In genomic region chr1:91891969-91892368, GRCh38 we compare ENCODE assay signal across 15 cellular contexts. TPM values are rescaled to one million over a fixed set of nuclear protein-coding genes. Genes with fewer than 3 reads are reported as not detected.
DNase-seq lines count a peak whose midpoint lies in the region; ATAC-seq and TF ChIP-seq lines count a peak whose summit lies in the region.
"Had no signal": no experiment of that assay in that cellular context is flagged by ENCODE, and none has a peak within 500 bp of the region (broad histone marks: within the 10 kb centered on the region; RNA-seq: fewer than 3 reads in every experiment).

No MANE protein-coding gene starts in this region.

- H3K9me3 Mint-ChIP-seq in stimulated activated naive CD8-positive, alpha-beta T cell treated with anti-CD3 and anti-CD28 coated beads, Interleukin-15, Interleukin-2, amounts not matched to agents 100 ng/mL and 50 ng/mL, for 24 hours, result no peaks in the 10 kb centered on the region

- intact Hi-C loops in left ventricle myocardium superior (cut with micrococcal nuclease) (no loop called here), prostate gland (cut with DNase I) (no loop called here), left lung (cut with DNase I) (no loop called here)

- H3K36me3 Mint-ChIP-seq in stimulated activated naive CD8-positive, alpha-beta T cell treated with anti-CD3 and anti-CD28 coated beads, Interleukin-15, Interleukin-2, amounts not matched to agents 100 ng/mL and 50 ng/mL, for 24 hours (ENCODE audit: low read depth), result no peaks in the 10 kb centered on the region

- H3K27me3 ChIP-seq in prostate gland (replicated peaks; ENCODE audit: insufficient read depth) (no peaks in the 10 kb centered on the region), left lung (peaks cover 0 to 18% of the 10 kb centered on the region in 2 donors)
- H3K27me3 ChIP-seq: upper lobe of left lung had no signal

- WGBS in prostate gland, result 29% methylated on average over 1 of the region's 1 CpG

- no peak for TF ChIP-seq POLR2A in prostate gland (IDR thresholded peaks at IDR 0.05)

- DNase-seq in activated CD8-positive, alpha-beta memory T cell treated with anti-CD3 and anti-CD28 coated beads, Interleukin-2, amount 50 U/mL, for 48 hours, result peak; percentile 45
- DNase-seq in activated CD8-positive, alpha-beta memory T cell treated with anti-CD3 and anti-CD28 coated beads, Interleukin-2, amount 50 U/mL, for 4 hours, result no peak
- DNase-seq in left ventricle myocardium superior, result no peak
- no peak for DNase-seq in prostate gland (ENCODE audit: low spot score)
- DNase-seq in GM20000 (ENCODE audit: low spot score), result no peak
- no peak for DNase-seq in left lung
- DNase-seq: 8988T; activated CD4-positive, alpha-beta T cell treated with anti-CD3 and anti-CD28 coated beads, Interleukin-2, amount 50 U/mL, for 4 hours; Kasumi-1; kidney glomerular epithelial cell; NCI-H510A; upper lobe of left lung had no signal

- no peak overlapping the region for H3K27ac ChIP-seq in prostate gland
- peak overlapping the region in 1 of 2 donors; percentile 13 for H3K27ac ChIP-seq in left lung
- H3K27ac ChIP-seq: parathyroid adenoma, upper lobe of left lung had no signal

- H3K9me3 ChIP-seq in prostate gland, result no peaks in the 10 kb centered on the region
- no peaks in the 10 kb centered on the region for H3K9me3 ChIP-seq in left lung
- H3K9me3 ChIP-seq: upper lobe of left lung had no signal

- peaks cover 52% of the 10 kb centered on the region for H3K4me1 Mint-ChIP-seq in stimulated activated naive CD8-positive, alpha-beta T cell treated with anti-CD3 and anti-CD28 coated beads, Interleukin-15, Interleukin-2, amounts not matched to agents 100 ng/mL and 50 ng/mL, for 24 hours (ENCODE audit: low read depth)

- H3K4me3 Mint-ChIP-seq in stimulated activated naive CD8-positive, alpha-beta T cell treated with anti-CD3 and anti-CD28 coated beads, Interleukin-15, Interleukin-2, amounts not matched to agents 100 ng/mL and 50 ng/mL, for 24 hours, result peak overlapping the region; percentile 44

- H3K36me3 ChIP-seq in prostate gland (no peaks in the 10 kb centered on the region), left lung (no peaks in the 10 kb centered on the region)
- H3K36me3 ChIP-seq: upper lobe of left lung had no signal

- peaks cover 15% of the 10 kb centered on the region for H3K27me3 Mint-ChIP-seq in stimulated activated naive CD8-positive, alpha-beta T cell treated with anti-CD3 and anti-CD28 coated beads, Interleukin-15, Interleukin-2, amounts not matched to agents 100 ng/mL and 50 ng/mL, for 24 hours

- TF ChIP-seq CTCF in WI38 (IDR thresholded peaks at IDR 0.05; ENCODE audit: low read depth, low read length), result no peak
- TF ChIP-seq CTCF in prostate gland (IDR thresholded peaks at IDR 0.05), result no peak
- no peak for TF ChIP-seq CTCF in GM20000 (IDR thresholded peaks at IDR 0.05; ENCODE audit: extremely low read depth, missing control alignments)
- TF ChIP-seq CTCF in left lung (IDR thresholded peaks at IDR 0.05), result no peak

- H3K4me3 ChIP-seq in WI38 (ENCODE audit: low read depth, low read length) (peak overlapping the region; percentile 18; the same call in 1 of the 2 replicates), prostate gland (no peak overlapping the region), left lung (no peak overlapping the region)
- H3K4me3 ChIP-seq: upper lobe of left lung had no signal

- no peaks in the 10 kb centered on the region for H3K4me1 ChIP-seq in prostate gland (replicated peaks)
- no peaks in the 10 kb centered on the region for H3K4me1 ChIP-seq in left lung
- H3K4me1 ChIP-seq: parathyroid adenoma had no signal

- peak overlapping the region; percentile 32 for H3K27ac Mint-ChIP-seq in stimulated activated naive CD8-positive, alpha-beta T cell treated with anti-CD3 and anti-CD28 coated beads, Interleukin-15, Interleukin-2, amounts not matched to agents 100 ng/mL and 50 ng/mL, for 24 hours

- ATAC-seq in left ventricle myocardium superior (peak; percentile 36), left lung (no peak)

RNA-seq across cellular contexts. Expression of gene TGFBR3, which starts 6.0 kb away (rescaled TPM):
- 26.2 TPM for total RNA-seq in left ventricle myocardium superior
- total RNA-seq in prostate gland, result 10 to 100 TPM; 26.4 to 51.7 TPM
- total RNA-seq in left lung, result 10 to 100 TPM; 21.7 to 41.1 TPM

RNA-seq across cellular contexts. Expression of gene BRDT, which starts 57.2 kb away (rescaled TPM):
- total RNA-seq in left ventricle myocardium superior (not detected), prostate gland (10 to 100 TPM in 1 of 2 donors, not detected in 1; 16.2 TPM), left lung (not detected)
- total RNA-seq: upper lobe of left lung had no signal
